Comparison of ENCODE assay signal across 12 cellular contexts in genomic region chr11:105052487-105052886, GRCh38. TPM values are rescaled to one million over a fixed set of nuclear protein-coding genes. Genes with fewer than 3 reads are reported as not detected.
"Had no signal": no experiment of that assay in that cellular context is flagged by ENCODE, and none has a peak within 500 bp of the region (broad histone marks: within the 10 kb centered on the region; RNA-seq: fewer than 3 reads in every experiment).

No MANE protein-coding gene starts in this region.

- H2AFZ ChIP-seq: GM23248, GM23338 had no signal

- FAIRE-seq: H1, H54 had no signal

- H3K4me1 Mint-ChIP-seq: GM23338, H9 had no signal

- H3K9ac ChIP-seq: GM23248 had no signal

- H3K4me3 Mint-ChIP-seq: GM23338, H9, HFFc6 had no signal

- ATAC-seq: GM23338, HCT116 had no signal

- H3K36me3 ChIP-seq: HAP-1 had no signal

- H3K9me3 Mint-ChIP-seq: GM23338, H9, HFFc6 had no signal

- H3K4me2 ChIP-seq: GM23338 had no signal

- H3K9me3 ChIP-seq: HAP-1 had no signal

- H3K27ac ChIP-seq: GM23248 had no signal

- DNase-seq: GM23248, GOT3, H7, H9, HCEC 1CT, HFFc6 had no signal

- H3K4me3 ChIP-seq: GM23248, GM23338, HAP-1 had no signal

- H3K4me1 ChIP-seq: HAP-1 had no signal

- H3K27ac Mint-ChIP-seq: GM23338, H9, HFFc6 had no signal

RNA-seq across cellular contexts. Expression of gene CARD16, which starts 7.4 kb away (rescaled TPM):
- total RNA-seq: GM23248, GM23338, H1, H7, H9 had no signal
- polyA plus RNA-seq: GM23248, GM23338, H1 had no signal

RNA-seq across cellular contexts. Expression of gene CASP1, which starts 17.5 kb away (rescaled TPM):
- total RNA-seq: H1, H7, H9 had no signal
- polyA plus RNA-seq: GM23338, H1 had no signal

RNA-seq across cellular contexts. Expression of gene CASP5, which starts 29.5 kb away (rescaled TPM):
- total RNA-seq: GM23248, GM23338, H1, H4, H7, H9, HFFc6 had no signal
- polyA plus RNA-seq: GM23248, GM23338, H1 had no signal
